ENCODE assay signal across 1 cellular context in the genomic region with DNA sequence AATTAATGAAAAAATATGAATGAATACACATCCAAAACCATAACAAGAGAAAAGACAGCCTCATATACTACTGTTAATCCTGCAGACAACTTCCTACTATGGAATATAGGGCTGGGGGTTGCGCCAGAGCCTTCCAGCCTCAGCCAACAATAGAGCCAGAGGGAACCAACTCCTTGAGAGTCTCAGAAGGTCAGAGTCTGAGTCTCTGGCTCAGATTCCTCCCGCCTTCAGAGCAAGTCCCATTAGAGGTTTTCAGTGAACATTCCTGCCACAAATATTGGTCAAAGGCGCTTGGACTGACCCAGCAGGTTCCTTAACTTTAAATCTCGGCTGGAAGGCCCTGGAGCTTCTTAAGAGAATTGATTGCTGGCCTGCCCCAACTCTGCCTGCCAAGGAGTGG. TPM values are rescaled to one million over a fixed set of nuclear protein-coding genes. Genes with fewer than 3 reads are reported as not detected.
"Had no signal": no experiment of that assay in that cellular context is flagged by ENCODE, and none has a peak within 500 bp of the region (broad histone marks: within the 10 kb centered on the region; RNA-seq: fewer than 3 reads in every experiment).

No MANE protein-coding gene starts in this region.

RNA-seq across cellular contexts. Expression of a gene that starts 11.7 kb away (rescaled TPM):
- polyA plus RNA-seq: GM23338 had no signal
